Comparison of ENCODE assay signal across 1 cellular context in the genomic region with DNA sequence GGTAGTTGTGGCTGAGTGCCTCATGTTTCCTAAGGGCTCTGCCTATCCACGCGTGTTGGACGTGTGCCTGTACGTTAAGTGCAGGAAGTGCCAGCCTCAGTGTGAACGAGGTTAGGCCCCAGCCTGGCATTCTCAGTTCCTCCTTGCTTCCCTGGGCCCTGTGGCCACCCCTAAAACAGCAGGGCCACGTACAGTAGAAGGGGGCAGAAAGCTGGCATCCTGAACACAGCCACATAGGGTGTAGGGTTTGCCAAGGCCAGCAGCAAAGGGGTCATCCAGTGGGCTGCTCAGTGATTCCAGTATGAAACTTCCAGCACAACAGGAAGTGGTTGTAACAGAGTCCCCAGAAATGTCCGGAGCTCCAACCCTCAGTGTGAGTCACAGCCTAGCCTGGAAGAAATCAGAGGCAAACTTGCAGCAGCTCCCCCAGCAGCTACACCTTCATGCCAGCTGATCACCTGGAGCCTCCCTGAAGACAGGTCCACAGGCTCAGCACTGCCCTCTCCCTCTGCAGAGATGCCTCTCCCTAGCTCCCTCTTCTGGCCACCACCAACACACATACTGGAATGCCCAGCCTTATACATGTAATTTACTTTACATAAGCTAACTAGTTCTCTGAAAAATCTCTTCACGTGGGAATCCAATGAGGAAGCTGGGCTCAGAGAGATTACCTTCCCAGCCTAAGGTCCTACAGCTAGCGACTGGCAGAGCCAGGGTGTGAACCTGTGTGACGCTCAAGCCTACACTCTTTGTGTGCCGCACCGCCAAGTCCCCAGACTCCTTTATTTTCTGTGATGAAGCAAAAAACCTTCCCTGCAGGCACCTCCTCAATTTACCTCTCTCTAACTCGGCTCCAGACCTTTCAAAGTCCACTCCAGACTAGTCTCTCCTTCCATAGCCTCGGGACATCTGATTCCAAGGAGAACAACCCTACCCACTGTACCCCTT.
A peak's percentile ranks its signal among the peaks of the same experiment; 100 is the strongest.
TF ChIP-seq lines count a peak whose summit lies in the region.

No MANE protein-coding gene starts in this region.

TF ChIP-seq in GM12878, 131 proteins besides CTCF, POLR2A, EP300 and RAD21 (continued from another document):
- TF ChIP-seq NR2F1 (conservative IDR thresholded peaks at IDR 0.05) = 0 out of 2 replicates have a peak, but pooled peaks have one; percentile 15
- peak; percentile 50; the same call in 1 of the 2 replicates for TF ChIP-seq CREM (IDR thresholded peaks at IDR 0.05; ENCODE audit: low read depth)
- 0 out of 2 replicates have a peak, but pooled peaks have one; percentile 26 for TF ChIP-seq NBN (IDR thresholded peaks at IDR 0.05)
- peak; percentile 85 for TF ChIP-seq SPI1 (IDR thresholded peaks at IDR 0.05; ENCODE audit: borderline replicate concordance, insufficient read depth, low read depth, low read length)
- no peak for TF ChIP-seq EGR1 (IDR thresholded peaks at IDR 0.05; ENCODE audit: borderline replicate concordance in 1 of 2, low read depth in 2 of 2, low read length in 2 of 2)
- TF ChIP-seq ZNF217 (IDR thresholded peaks at IDR 0.05) = 0 out of 2 replicates have a peak, but pooled peaks have one; percentile 54
- TF ChIP-seq ETV6 (conservative IDR thresholded peaks at IDR 0.05 in 1 of 2, IDR thresholded peaks at IDR 0.05 in 1 of 2; ENCODE audit: borderline replicate concordance in 1 of 2, low read depth in 1 of 2) = peak in 1 of 2 experiments; percentile 79; a peak in 2 of 4 replicates
- no peak for TF ChIP-seq SIN3A (IDR thresholded peaks at IDR 0.05; ENCODE audit: low read depth, low read length)
- TF ChIP-seq BHLHE40 (IDR thresholded peaks at IDR 0.05; ENCODE audit: borderline replicate concordance in 1 of 2, low read depth in 2 of 2, low read length in 1 of 2) = peak; percentile 61 to 84; a peak in 3 of 4 replicates
- TF ChIP-seq, protein P1, sequence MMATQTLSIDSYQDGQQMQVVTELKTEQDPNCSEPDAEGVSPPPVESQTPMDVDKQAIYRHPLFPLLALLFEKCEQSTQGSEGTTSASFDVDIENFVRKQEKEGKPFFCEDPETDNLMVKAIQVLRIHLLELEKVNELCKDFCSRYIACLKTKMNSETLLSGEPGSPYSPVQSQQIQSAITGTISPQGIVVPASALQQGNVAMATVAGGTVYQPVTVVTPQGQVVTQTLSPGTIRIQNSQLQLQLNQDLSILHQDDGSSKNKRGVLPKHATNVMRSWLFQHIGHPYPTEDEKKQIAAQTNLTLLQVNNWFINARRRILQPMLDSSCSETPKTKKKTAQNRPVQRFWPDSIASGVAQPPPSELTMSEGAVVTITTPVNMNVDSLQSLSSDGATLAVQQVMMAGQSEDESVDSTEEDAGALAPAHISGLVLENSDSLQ (IDR thresholded peaks at IDR 0.05) = no peak
- TF ChIP-seq KLF5 (IDR thresholded peaks at IDR 0.05; ENCODE audit: partially characterized antibody) = no peak
- TF ChIP-seq MXI1 (IDR thresholded peaks at IDR 0.05; ENCODE audit: low read depth, low read length) = no peak
- no peak for TF ChIP-seq JUND (IDR thresholded peaks at IDR 0.05; ENCODE audit: low read depth, low read length)
- peak; percentile 94 for TF ChIP-seq IKZF1 (conservative IDR thresholded peaks at IDR 0.05)
- 0 out of 2 replicates have a peak, but pooled peaks have one; percentile 25 for TF ChIP-seq TCF3 (IDR thresholded peaks at IDR 0.05; ENCODE audit: borderline replicate concordance, insufficient read depth, low read depth, low read length)
- TF ChIP-seq WRNIP1 (IDR thresholded peaks at IDR 0.05; ENCODE audit: borderline replicate concordance, low read depth, low read length) = no peak
- no peak for TF ChIP-seq POLR2AphosphoS5 (IDR thresholded peaks at IDR 0.05; ENCODE audit: low read length)
- TF ChIP-seq SMC3 (IDR thresholded peaks at IDR 0.05; ENCODE audit: borderline replicate concordance, low read length) = peak; percentile 60; the same call in 1 of the 2 replicates
- TF ChIP-seq, protein P2, sequence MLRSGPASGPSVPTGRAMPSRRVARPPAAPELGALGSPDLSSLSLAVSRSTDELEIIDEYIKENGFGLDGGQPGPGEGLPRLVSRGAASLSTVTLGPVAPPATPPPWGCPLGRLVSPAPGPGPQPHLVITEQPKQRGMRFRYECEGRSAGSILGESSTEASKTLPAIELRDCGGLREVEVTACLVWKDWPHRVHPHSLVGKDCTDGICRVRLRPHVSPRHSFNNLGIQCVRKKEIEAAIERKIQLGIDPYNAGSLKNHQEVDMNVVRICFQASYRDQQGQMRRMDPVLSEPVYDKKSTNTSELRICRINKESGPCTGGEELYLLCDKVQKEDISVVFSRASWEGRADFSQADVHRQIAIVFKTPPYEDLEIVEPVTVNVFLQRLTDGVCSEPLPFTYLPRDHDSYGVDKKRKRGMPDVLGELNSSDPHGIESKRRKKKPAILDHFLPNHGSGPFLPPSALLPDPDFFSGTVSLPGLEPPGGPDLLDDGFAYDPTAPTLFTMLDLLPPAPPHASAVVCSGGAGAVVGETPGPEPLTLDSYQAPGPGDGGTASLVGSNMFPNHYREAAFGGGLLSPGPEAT (IDR thresholded peaks at IDR 0.05; ENCODE audit: low read depth) = peak; percentile 74
- peak; percentile 57 for TF ChIP-seq MTA2 (IDR thresholded peaks at IDR 0.05; ENCODE audit: low read depth)
- TF ChIP-seq IKZF2 (IDR thresholded peaks at IDR 0.05) = peak; percentile 85 to 90
- TF ChIP-seq HDGF (IDR thresholded peaks at IDR 0.05) = no peak
- TF ChIP-seq TCF7 (IDR thresholded peaks at IDR 0.05; ENCODE audit: borderline replicate concordance) = no peak
- peak; percentile 59 for TF ChIP-seq RUNX3 (IDR thresholded peaks at IDR 0.05; ENCODE audit: low read length)
- TF ChIP-seq GATAD2B (conservative IDR thresholded peaks at IDR 0.05; ENCODE audit: low read depth) = peak; percentile 70; the same call in 1 of the 2 replicates
- peak; percentile 60 for TF ChIP-seq BACH1 (IDR thresholded peaks at IDR 0.05; ENCODE audit: borderline replicate concordance)
- TF ChIP-seq, protein P3, sequence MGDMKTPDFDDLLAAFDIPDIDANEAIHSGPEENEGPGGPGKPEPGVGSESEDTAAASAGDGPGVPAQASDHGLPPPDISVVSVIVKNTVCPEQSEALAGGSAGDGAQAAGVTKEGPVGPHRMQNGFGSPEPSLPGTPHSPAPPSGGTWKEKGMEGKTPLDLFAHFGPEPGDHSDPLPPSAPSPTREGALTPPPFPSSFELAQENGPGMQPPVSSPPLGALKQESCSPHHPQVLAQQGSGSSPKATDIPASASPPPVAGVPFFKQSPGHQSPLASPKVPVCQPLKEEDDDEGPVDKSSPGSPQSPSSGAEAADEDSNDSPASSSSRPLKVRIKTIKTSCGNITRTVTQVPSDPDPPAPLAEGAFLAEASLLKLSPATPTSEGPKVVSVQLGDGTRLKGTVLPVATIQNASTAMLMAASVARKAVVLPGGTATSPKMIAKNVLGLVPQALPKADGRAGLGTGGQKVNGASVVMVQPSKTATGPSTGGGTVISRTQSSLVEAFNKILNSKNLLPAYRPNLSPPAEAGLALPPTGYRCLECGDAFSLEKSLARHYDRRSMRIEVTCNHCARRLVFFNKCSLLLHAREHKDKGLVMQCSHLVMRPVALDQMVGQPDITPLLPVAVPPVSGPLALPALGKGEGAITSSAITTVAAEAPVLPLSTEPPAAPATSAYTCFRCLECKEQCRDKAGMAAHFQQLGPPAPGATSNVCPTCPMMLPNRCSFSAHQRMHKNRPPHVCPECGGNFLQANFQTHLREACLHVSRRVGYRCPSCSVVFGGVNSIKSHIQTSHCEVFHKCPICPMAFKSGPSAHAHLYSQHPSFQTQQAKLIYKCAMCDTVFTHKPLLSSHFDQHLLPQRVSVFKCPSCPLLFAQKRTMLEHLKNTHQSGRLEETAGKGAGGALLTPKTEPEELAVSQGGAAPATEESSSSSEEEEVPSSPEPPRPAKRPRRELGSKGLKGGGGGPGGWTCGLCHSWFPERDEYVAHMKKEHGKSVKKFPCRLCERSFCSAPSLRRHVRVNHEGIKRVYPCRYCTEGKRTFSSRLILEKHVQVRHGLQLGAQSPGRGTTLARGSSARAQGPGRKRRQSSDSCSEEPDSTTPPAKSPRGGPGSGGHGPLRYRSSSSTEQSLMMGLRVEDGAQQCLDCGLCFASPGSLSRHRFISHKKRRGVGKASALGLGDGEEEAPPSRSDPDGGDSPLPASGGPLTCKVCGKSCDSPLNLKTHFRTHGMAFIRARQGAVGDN (IDR thresholded peaks at IDR 0.05) = peak; percentile 78; the same call in 1 of the 2 replicates
- TF ChIP-seq PAX5 (IDR thresholded peaks at IDR 0.05; ENCODE audit: borderline replicate concordance, low read depth, low read length) = 0 out of 2 replicates have a peak, but pooled peaks have one; percentile 9
- TF ChIP-seq, protein P4, sequence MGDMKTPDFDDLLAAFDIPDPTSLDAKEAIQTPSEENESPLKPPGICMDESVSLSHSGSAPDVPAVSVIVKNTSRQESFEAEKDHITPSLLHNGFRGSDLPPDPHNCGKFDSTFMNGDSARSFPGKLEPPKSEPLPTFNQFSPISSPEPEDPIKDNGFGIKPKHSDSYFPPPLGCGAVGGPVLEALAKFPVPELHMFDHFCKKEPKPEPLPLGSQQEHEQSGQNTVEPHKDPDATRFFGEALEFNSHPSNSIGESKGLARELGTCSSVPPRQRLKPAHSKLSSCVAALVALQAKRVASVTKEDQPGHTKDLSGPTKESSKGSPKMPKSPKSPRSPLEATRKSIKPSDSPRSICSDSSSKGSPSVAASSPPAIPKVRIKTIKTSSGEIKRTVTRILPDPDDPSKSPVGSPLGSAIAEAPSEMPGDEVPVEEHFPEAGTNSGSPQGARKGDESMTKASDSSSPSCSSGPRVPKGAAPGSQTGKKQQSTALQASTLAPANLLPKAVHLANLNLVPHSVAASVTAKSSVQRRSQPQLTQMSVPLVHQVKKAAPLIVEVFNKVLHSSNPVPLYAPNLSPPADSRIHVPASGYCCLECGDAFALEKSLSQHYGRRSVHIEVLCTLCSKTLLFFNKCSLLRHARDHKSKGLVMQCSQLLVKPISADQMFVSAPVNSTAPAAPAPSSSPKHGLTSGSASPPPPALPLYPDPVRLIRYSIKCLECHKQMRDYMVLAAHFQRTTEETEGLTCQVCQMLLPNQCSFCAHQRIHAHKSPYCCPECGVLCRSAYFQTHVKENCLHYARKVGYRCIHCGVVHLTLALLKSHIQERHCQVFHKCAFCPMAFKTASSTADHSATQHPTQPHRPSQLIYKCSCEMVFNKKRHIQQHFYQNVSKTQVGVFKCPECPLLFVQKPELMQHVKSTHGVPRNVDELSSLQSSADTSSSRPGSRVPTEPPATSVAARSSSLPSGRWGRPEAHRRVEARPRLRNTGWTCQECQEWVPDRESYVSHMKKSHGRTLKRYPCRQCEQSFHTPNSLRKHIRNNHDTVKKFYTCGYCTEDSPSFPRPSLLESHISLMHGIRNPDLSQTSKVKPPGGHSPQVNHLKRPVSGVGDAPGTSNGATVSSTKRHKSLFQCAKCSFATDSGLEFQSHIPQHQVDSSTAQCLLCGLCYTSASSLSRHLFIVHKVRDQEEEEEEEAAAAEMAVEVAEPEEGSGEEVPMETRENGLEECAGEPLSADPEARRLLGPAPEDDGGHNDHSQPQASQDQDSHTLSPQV (IDR thresholded peaks at IDR 0.05) = 0 out of 2 replicates have a peak, but pooled peaks have one; percentile 8
- TF ChIP-seq MEF2B (IDR thresholded peaks at IDR 0.05; ENCODE audit: partially characterized antibody, poor library complexity, severe bottlenecking) = peak; percentile 71
- 0 out of 2 replicates have a peak, but pooled peaks have one; percentile 51 for TF ChIP-seq RCOR1 (conservative IDR thresholded peaks at IDR 0.05; ENCODE audit: low read depth, low read length)
- TF ChIP-seq NFIC (IDR thresholded peaks at IDR 0.05; ENCODE audit: low read depth, low read length) = no peak
- TF ChIP-seq IRF4 (IDR thresholded peaks at IDR 0.05; ENCODE audit: low read depth, low read length) = no peak
